ENCODE assay signal across 8 cellular contexts in the genomic region with DNA sequence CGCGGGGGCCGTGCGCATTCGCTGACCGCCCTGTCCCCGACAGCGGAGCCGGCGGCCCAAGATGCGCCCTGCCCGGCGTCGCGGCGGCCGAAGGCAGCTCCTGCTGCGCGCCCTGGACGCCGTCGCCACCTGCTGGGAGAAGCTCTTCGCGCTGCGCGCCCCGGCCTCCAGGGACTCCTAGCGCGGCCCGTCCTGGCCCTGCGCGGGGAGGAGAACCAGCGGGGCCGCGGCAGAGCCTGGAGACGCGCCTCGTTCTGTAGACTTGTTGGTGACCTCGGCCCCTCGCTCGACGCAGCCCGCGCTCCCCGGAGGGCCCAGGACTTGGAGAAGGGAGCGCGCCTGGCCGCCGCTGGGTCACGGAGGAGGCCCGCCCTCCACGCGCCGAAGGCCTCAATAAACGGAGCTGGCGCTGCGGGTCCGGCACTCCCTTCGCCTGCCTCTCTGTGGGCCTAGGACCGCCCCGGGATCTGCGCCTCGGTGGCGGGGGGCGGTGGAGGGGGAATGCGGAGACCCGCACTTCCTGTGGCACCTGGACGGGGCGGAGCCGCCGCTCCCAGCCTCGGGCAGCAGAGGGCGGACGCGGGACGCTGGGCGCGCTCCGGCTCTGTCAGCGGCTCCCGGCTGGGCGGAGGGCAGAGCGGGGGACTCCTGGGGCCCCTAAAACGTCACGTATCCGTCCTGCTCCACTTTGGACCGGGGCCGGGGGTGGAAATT. TPM values are rescaled to one million over a fixed set of nuclear protein-coding genes. Genes with fewer than 3 reads are reported as not detected.
A peak's percentile ranks its signal among the peaks of the same experiment; 100 is the strongest.
DNase-seq lines count a peak whose midpoint lies in the region; ATAC-seq and TF ChIP-seq lines count a peak whose summit lies in the region.

No MANE protein-coding gene starts in this region.

- DNase-seq in COR-L47 (lab: John Stamatoyannopoulos, UW) = peak; percentile 64
- DNase-seq in Jurkat, Clone E6-1 (ENCODE audit: low read depth, low spot score) = peak; percentile 63
- peak; percentile 52 to 58 for DNase-seq in SJCRH30
- peak; percentile 64 for DNase-seq in activated gamma-delta T cell treated with anti-CD3 and anti-CD28 coated beads, Interleukin-2, amount 50 U/mL, for 16 hours (ENCODE audit: low read depth)
- DNase-seq in heart left ventricle = peak; percentile 80 to 92 (median 87)
- DNase-seq in aorta = peak; percentile 77 to 92

- TF ChIP-seq POLR2A in heart left ventricle (IDR thresholded peaks at IDR 0.05) = no peak

- peaks cover 33% of the 10 kb centered on the region for H3K4me1 ChIP-seq in SJCRH30
- peaks cover 8 to 74% (median 36%) of the 10 kb centered on the region in 12 donors for H3K4me1 ChIP-seq in heart left ventricle
- peaks cover 4% of the 10 kb centered on the region for H3K4me1 ChIP-seq in rectal smooth muscle tissue (ENCODE audit: control insufficient read depth, insufficient read depth, low read length)
- no peaks in the 10 kb centered on the region for H3K4me1 ChIP-seq in aorta (ENCODE audit: control insufficient read depth in 1 of 2, insufficient read depth in 2 of 2, low read length in 2 of 2)

- peaks cover 19% of the 10 kb centered on the region for H3K27me3 ChIP-seq in SJCRH30
- peaks cover 0 to 64% (median 44%) of the 10 kb centered on the region in 9 donors for H3K27me3 ChIP-seq in heart left ventricle
- H3K27me3 ChIP-seq in rectal smooth muscle tissue (ENCODE audit: control insufficient read depth, insufficient read depth, low read length) = peaks cover 43% of the 10 kb centered on the region
- H3K27me3 ChIP-seq in aorta (ENCODE audit: control insufficient read depth in 1 of 2, insufficient read depth in 2 of 2, low read length in 1 of 2) = no peaks in the 10 kb centered on the region

- H3K36me3 ChIP-seq in SJCRH30 = peaks cover 9% of the 10 kb centered on the region
- peaks cover 0 to 16% (median 7%) of the 10 kb centered on the region in 9 donors for H3K36me3 ChIP-seq in heart left ventricle
- H3K36me3 ChIP-seq in rectal smooth muscle tissue (ENCODE audit: control insufficient read depth, insufficient read depth, low read length) = peaks cover 2% of the 10 kb centered on the region
- H3K36me3 ChIP-seq in aorta (ENCODE audit: control insufficient read depth in 1 of 2, insufficient read depth in 2 of 2, low read length in 1 of 2) = no peaks in the 10 kb centered on the region

- TF ChIP-seq CTCF in heart left ventricle (IDR thresholded peaks at IDR 0.05) = peak; percentile 66 to 81 (median 74)

- no peaks in the 10 kb centered on the region for H3K9me3 ChIP-seq in SJCRH30 (replicated peaks)
- H3K9me3 ChIP-seq in heart left ventricle = no peaks in the 10 kb centered on the region
- no peaks in the 10 kb centered on the region for H3K9me3 ChIP-seq in aorta (ENCODE audit: control insufficient read depth, low read length)

- intact Hi-C loops in heart left ventricle (cut with DNase I) (loop anchor here in 9 of 10 donors (1.0 to 10.0 kb wide), 7 partner anchors 18 to 84 kb away; partner anchors contain the start of gene PRPF6 (in 4 of the 9)), aorta (cut with DNase I) (loop anchor here (1.0 to 2.0 kb wide), 2 partner anchors 82 kb away; no protein-coding TSS in a partner anchor)

- ATAC-seq in GM21360 (IDR thresholded peaks at IDR 0.05; ENCODE audit: unreplicated experiment) = peak; percentile 40
- peak; percentile 77 to 89 (median 83) for ATAC-seq in heart left ventricle
- ATAC-seq in aorta (ENCODE audit: low FRiP score) = peak; percentile 88

- H3K9ac ChIP-seq in rectal smooth muscle tissue (ENCODE audit: low read length) = no peak overlapping the region

- 0 to 1% (median 0%) methylated on average over 2 to 88 of the region's 88 CpGs for WGBS in heart left ventricle, 4 donors
- WGBS in aorta, 2 donors = 0 to 1% methylated on average over 59 to 88 of the region's 88 CpGs

- peak overlapping the region; percentile 51 for H3K4me3 ChIP-seq in Jurkat, Clone E6-1 (ENCODE audit: low read length)
- peak overlapping the region; percentile 41 for H3K4me3 ChIP-seq in SJCRH30
- H3K4me3 ChIP-seq in heart left ventricle = peak overlapping the region; percentile 9 to 62 (median 56)
- H3K4me3 ChIP-seq in rectal smooth muscle tissue (ENCODE audit: low read length) = peak overlapping the region; percentile 55
- H3K4me3 ChIP-seq in aorta (ENCODE audit: low read length in 2 of 2) = no peak overlapping the region

- H3K27ac ChIP-seq in SJCRH30 = no peak overlapping the region
- H3K27ac ChIP-seq in heart left ventricle = peak overlapping the region; percentile 64 to 93 (median 84)
- no peak overlapping the region for H3K27ac ChIP-seq in rectal smooth muscle tissue (ENCODE audit: low read depth, low read length)
- H3K27ac ChIP-seq in aorta (ENCODE audit: low read depth in 1 of 2, low read length in 2 of 2) = no peak overlapping the region

RNA-seq across cellular contexts. Expression of gene C20orf204, which starts 2.8 kb away (rescaled TPM):
- 2.0 TPM for polyA plus RNA-seq in Jurkat, Clone E6-1 (2012; ENCODE audit: insufficient read depth, insufficient read length)
- total RNA-seq in SJCRH30 (2014; rRNA removed; shearing (Covaris generic)) = 2.0 and 3.0 TPM in 2 replicates
- total RNA-seq in heart left ventricle = 1 to 10 TPM in 1 of 9 donors, under 1 TPM in 8; 0.16 to 1.2 (median 0.56) TPM
- under 1 TPM; 0.35 to 0.42 TPM for polyA plus RNA-seq in heart left ventricle
- 1 to 10 TPM; 1.7 to 2.8 TPM for total RNA-seq in aorta
- polyA plus RNA-seq in aorta = 1 to 10 TPM in 1 of 2 donors, not detected in 1; 2.1 TPM

RNA-seq across cellular contexts. Expression of gene SOX18, which starts 10.7 kb away (rescaled TPM):
- polyA plus RNA-seq in Jurkat, Clone E6-1 (2012; ENCODE audit: insufficient read depth, insufficient read length) = not detected
- total RNA-seq in SJCRH30 (2014; rRNA removed; shearing (Covaris generic)) = 0.13 and 0.14 TPM in 2 replicates
- total RNA-seq in heart left ventricle (10 to 100 TPM; 37.0 to 75.9 (median 50.7) TPM), aorta (100 to 1,000 TPM in 1 of 2 donors, 10 to 100 TPM in 1; 43.2 to 186 TPM)
- polyA plus RNA-seq in heart left ventricle (10 to 100 TPM; 23.5 to 31.1 TPM), aorta (1 to 10 TPM; 1.3 to 2.6 TPM)

RNA-seq across cellular contexts. Expression of gene TCEA2, which starts 24.3 kb away (rescaled TPM):
- 42.6 TPM for polyA plus RNA-seq in Jurkat, Clone E6-1 (2012; ENCODE audit: insufficient read depth, insufficient read length)
- total RNA-seq in SJCRH30 (2014; rRNA removed; shearing (Covaris generic)) = 12.6 and 16.9 TPM in 2 replicates
- total RNA-seq in heart left ventricle (10 to 100 TPM; 19.2 to 52.1 (median 42.9) TPM), aorta (10 to 100 TPM; 45.5 to 71.1 TPM)
- polyA plus RNA-seq in heart left ventricle (10 to 100 TPM; 23.6 to 32.9 TPM), aorta (10 to 100 TPM; 26.2 to 80.1 TPM)

RNA-seq across cellular contexts. Expression of gene RGS19, which starts 40.6 kb away (rescaled TPM):
- polyA plus RNA-seq in Jurkat, Clone E6-1 (2012; ENCODE audit: insufficient read depth, insufficient read length) = 35.4 TPM
- 17.2 and 18.8 TPM in 2 replicates for total RNA-seq in SJCRH30 (2014; rRNA removed; shearing (Covaris generic))
- total RNA-seq in heart left ventricle (10 to 100 TPM in 2 of 9 donors, 1 to 10 TPM in 7; 3.2 to 25.6 (median 5.3) TPM), aorta (10 to 100 TPM; 19.0 to 20.1 TPM)
- polyA plus RNA-seq in heart left ventricle (1 to 10 TPM; 3.7 to 6.5 TPM), aorta (10 to 100 TPM; 10.8 to 23.8 TPM)

RNA-seq across cellular contexts. Expression of gene OPRL1, which starts 41.1 kb away (rescaled TPM):
- 5.0 TPM for polyA plus RNA-seq in Jurkat, Clone E6-1 (2012; ENCODE audit: insufficient read depth, insufficient read length)
- total RNA-seq in SJCRH30 (2014; rRNA removed; shearing (Covaris generic)) = 0.28 and 0.43 TPM in 2 replicates
- total RNA-seq in heart left ventricle = 1 to 10 TPM in 3 of 9 donors, under 1 TPM in 6; 0.18 to 1.9 (median 0.67) TPM
- polyA plus RNA-seq in heart left ventricle = under 1 TPM; 0.21 to 0.27 TPM
- 1 to 10 TPM in 1 of 2 donors, under 1 TPM in 1; 0.78 to 2.9 TPM for total RNA-seq in aorta
- polyA plus RNA-seq in aorta = 1 to 10 TPM in 1 of 2 donors, under 1 TPM in 1; 0.72 to 1.1 TPM

Comparison
In these comparisons a context has a peak if more than half of its experiments do, and no peak if none do; other contexts are left out.
1. H3K4me3 ChIP-seq: peak in Jurkat, Clone E6-1 (single experiment), SJCRH30 (single experiment), heart left ventricle (12 of 12) and rectal smooth muscle tissue (single experiment); none in aorta (0 of 2).
2. H3K27ac ChIP-seq: peak in heart left ventricle (12 of 12); none in SJCRH30 (single experiment), rectal smooth muscle tissue (single experiment) and aorta (0 of 2).
3. RNA of gene SOX18, which starts 10.7 kb away (total RNA-seq): 43.2 to 186 TPM in aorta and 37.0 to 75.9 TPM in heart left ventricle; 0.13 to 0.14 TPM in SJCRH30; every median in the first group is over 10 times any median in the second.
4. Peak in every context shown above with its lines, with median percentiles within 50 percentile points of each other: DNase-seq and ATAC-seq.